Comparison of ENCODE assay signal across 8 cellular contexts in the genomic region with DNA sequence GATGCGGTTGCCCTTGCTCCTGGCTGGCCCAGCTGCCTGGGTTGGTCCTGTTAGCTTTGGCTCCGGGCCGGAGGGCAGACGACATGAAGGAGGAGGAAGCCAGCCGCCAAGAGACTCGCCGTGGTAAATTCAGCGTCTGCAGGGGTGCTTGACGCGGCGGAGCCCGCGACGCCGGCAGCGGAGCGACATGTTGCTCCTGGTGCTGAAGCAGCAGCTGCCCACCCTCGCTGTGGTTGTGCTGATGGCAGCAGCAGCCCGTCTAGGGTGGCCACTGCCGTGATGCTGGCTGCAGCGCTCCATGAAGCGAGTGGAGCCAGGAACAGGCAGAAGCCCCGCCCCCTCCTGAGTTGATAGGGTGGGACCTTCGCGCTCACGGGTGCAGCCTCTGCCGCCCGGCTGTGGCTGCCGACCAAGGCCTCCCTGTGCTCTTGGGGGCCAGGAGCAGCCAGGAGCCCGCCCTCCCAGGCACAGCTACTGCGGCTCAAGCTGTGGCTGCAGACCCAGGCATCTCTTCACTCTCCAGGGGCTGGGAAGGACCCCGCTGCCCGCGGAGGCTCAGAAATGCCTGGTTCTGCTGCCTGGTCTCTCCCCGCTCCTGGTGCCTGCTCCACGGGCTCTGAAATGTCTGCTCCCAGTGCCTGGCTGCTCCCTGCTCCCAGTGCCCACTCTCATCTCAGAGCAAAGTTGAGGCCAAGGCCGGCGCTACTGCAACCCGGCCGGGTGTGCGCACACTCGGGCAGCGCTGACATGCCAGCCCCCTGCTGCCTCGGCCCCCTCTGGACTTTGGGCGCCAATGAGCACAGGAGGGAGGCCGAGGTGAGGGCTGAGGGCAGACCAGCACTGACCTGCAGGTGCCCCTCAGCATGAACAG. TPM values are rescaled to one million over a fixed set of nuclear protein-coding genes. Genes with fewer than 3 reads are reported as not detected.
A peak's percentile ranks its signal among the peaks of the same experiment; 100 is the strongest.
DNase-seq lines count a peak whose midpoint lies in the region; ATAC-seq and TF ChIP-seq lines count a peak whose summit lies in the region.

No MANE protein-coding gene starts in this region.

- no peak for TF ChIP-seq RAD21 in Ishikawa (IDR thresholded peaks at IDR 0.05; ENCODE audit: low read depth)

- CTCF ChIA-PET in Panc1 (lab: Charles Lee), result no interaction called here

- intact Hi-C loops in Panc1 (cut with micrococcal nuclease; ENCODE audit: unreplicated experiment), result no loop called here

- peaks cover 35 to 37% of the 10 kb centered on the region in 2 donors for H3K4me1 Mint-ChIP-seq in natural killer cell treated with Interleukin-12 subunit alpha and Interleukin-12 subunit beta and Interleukin-15 and Interleukin-18, amount 100 ng/mL, for 72 hours (ENCODE audit: low read depth in 2 of 2)
- H3K4me1 Mint-ChIP-seq in stimulated activated naive CD8-positive, alpha-beta T cell treated with anti-CD3 and anti-CD28 coated beads, Interleukin-15, Interleukin-2, amounts not matched to agents 100 ng/mL and 50 ng/mL, for 24 hours (ENCODE audit: low read depth), result peaks cover 35% of the 10 kb centered on the region

- no peaks in the 10 kb centered on the region for H3K9me3 Mint-ChIP-seq in natural killer cell treated with Interleukin-12 subunit alpha and Interleukin-12 subunit beta and Interleukin-15 and Interleukin-18, amount 100 ng/mL, for 72 hours
- H3K9me3 Mint-ChIP-seq in stimulated activated naive CD8-positive, alpha-beta T cell treated with anti-CD3 and anti-CD28 coated beads, Interleukin-15, Interleukin-2, amounts not matched to agents 100 ng/mL and 50 ng/mL, for 24 hours, result no peaks in the 10 kb centered on the region

- POLR2A ChIA-PET in Panc1 (lab: Charles Lee), result no interaction called here

- no peaks in the 10 kb centered on the region for H3K9me3 ChIP-seq in Panc1 (ENCODE audit: control insufficient read depth, insufficient read depth, low read depth, low read length)

- in situ Hi-C loops in Panc1 (cut with HindIII; ENCODE audit: low pct_unique_long_range_greater_than_20kb, low sequenced_read_pairs), result no loop called here

- no peak for TF ChIP-seq EP300 in Ishikawa (IDR thresholded peaks at IDR 0.05; ENCODE audit: borderline replicate concordance)

- H3K27me3 Mint-ChIP-seq in natural killer cell treated with Interleukin-12 subunit alpha and Interleukin-12 subunit beta and Interleukin-15 and Interleukin-18, amount 100 ng/mL, for 72 hours, result no peaks in the 10 kb centered on the region
- H3K27me3 Mint-ChIP-seq in stimulated activated naive CD8-positive, alpha-beta T cell treated with anti-CD3 and anti-CD28 coated beads, Interleukin-15, Interleukin-2, amounts not matched to agents 100 ng/mL and 50 ng/mL, for 24 hours, result no peaks in the 10 kb centered on the region

- H3K36me3 Mint-ChIP-seq in natural killer cell treated with Interleukin-12 subunit alpha and Interleukin-12 subunit beta and Interleukin-15 and Interleukin-18, amount 100 ng/mL, for 72 hours, result no peaks in the 10 kb centered on the region
- H3K36me3 Mint-ChIP-seq in stimulated activated naive CD8-positive, alpha-beta T cell treated with anti-CD3 and anti-CD28 coated beads, Interleukin-15, Interleukin-2, amounts not matched to agents 100 ng/mL and 50 ng/mL, for 24 hours (ENCODE audit: low read depth), result no peaks in the 10 kb centered on the region

- no peaks in the 10 kb centered on the region for H3K36me3 ChIP-seq in Panc1 (ENCODE audit: control insufficient read depth, insufficient read depth, low read length)

- H3K27ac Mint-ChIP-seq in natural killer cell treated with Interleukin-12 subunit alpha and Interleukin-12 subunit beta and Interleukin-15 and Interleukin-18, amount 100 ng/mL, for 72 hours, result peak overlapping the region; percentile 66 to 82
- peak overlapping the region; percentile 89 for H3K27ac Mint-ChIP-seq in stimulated activated naive CD8-positive, alpha-beta T cell treated with anti-CD3 and anti-CD28 coated beads, Interleukin-15, Interleukin-2, amounts not matched to agents 100 ng/mL and 50 ng/mL, for 24 hours

- DNase-seq in DMS53 (lab: John Stamatoyannopoulos, UW), result peak; percentile 88
- no peak for DNase-seq in Panc1 (ENCODE audit: low read depth, low spot score)
- DNase-seq in activated T-helper 1 cell treated with Interleukin-2 at 50 U/mL for 16 hours (ENCODE audit: low read depth), result peak; percentile 64
- peak; percentile 59 for DNase-seq in fibroblast of mammary gland (ENCODE audit: low read depth)
- DNase-seq in natural killer cell treated with Interleukin-12 subunit alpha and Interleukin-12 subunit beta and Interleukin-15 and Interleukin-18, amount 100 ng/mL, for 72 hours (ENCODE audit: low spot score), result peak; percentile 85

- peak; percentile 69 for ATAC-seq in GM21717 (IDR thresholded peaks at IDR 0.05; ENCODE audit: unreplicated experiment)
- ATAC-seq in Panc1, result peak; percentile 83
- peak; percentile 76 for ATAC-seq in natural killer cell treated with Interleukin-12 subunit alpha and Interleukin-12 subunit beta and Interleukin-15 and Interleukin-18, amount 100 ng/mL, for 72 hours

- TF ChIP-seq CTCF in Panc1 (IDR thresholded peaks at IDR 0.05), result no peak
- no peak for TF ChIP-seq CTCF in fibroblast of mammary gland (conservative IDR thresholded peaks at IDR 0.05; ENCODE audit: control insufficient read depth, insufficient read depth, low read depth, low read length)

- H3K4me3 ChIP-seq in Panc1 (ENCODE audit: low read depth in 2 of 2, low read length in 2 of 2), result peak overlapping the region; percentile 55 to 72
- H3K4me3 ChIP-seq in fibroblast of mammary gland (ENCODE audit: control insufficient read depth, low read depth, low read length), result peak overlapping the region; percentile 68

- H3K27ac ChIP-seq in Panc1 (ENCODE audit: low read length), result peak overlapping the region; percentile 45; the same call in 1 of the 2 replicates

- H3K27me3 ChIP-seq in Panc1 (ENCODE audit: control insufficient read depth, insufficient read depth, low read length), result peaks cover 3% of the 10 kb centered on the region; the same call in 1 of the 2 replicates

- BruUV-seq in Panc1 (replicated peaks; lab: Mats Ljungman, UMichigan), result no TSS peak

- peaks cover 12% of the 10 kb centered on the region for H3K4me1 ChIP-seq in Panc1 (ENCODE audit: control insufficient read depth, insufficient read depth, low read length)

- peak overlapping the region; percentile 86 for H3K4me3 Mint-ChIP-seq in natural killer cell treated with Interleukin-12 subunit alpha and Interleukin-12 subunit beta and Interleukin-15 and Interleukin-18, amount 100 ng/mL, for 72 hours
- peak overlapping the region; percentile 82 for H3K4me3 Mint-ChIP-seq in stimulated activated naive CD8-positive, alpha-beta T cell treated with anti-CD3 and anti-CD28 coated beads, Interleukin-15, Interleukin-2, amounts not matched to agents 100 ng/mL and 50 ng/mL, for 24 hours

TF ChIP-seq in Ishikawa, 13 proteins besides CTCF, POLR2A, EP300 and RAD21 (continues in another document):
- TF ChIP-seq TAF1 (IDR thresholded peaks at IDR 0.05; ENCODE audit: low read depth) (peak; percentile 38; the same call in 1 of the 2 replicates), FOXM1 (IDR thresholded peaks at IDR 0.05; ENCODE audit: borderline replicate concordance, low read depth) (no peak), TEAD4 (IDR thresholded peaks at IDR 0.05) (no peak), TCF12 (IDR thresholded peaks at IDR 0.05; ENCODE audit: low read depth) (no peak; the same call in 1 of the 2 replicates), YY1 (IDR thresholded peaks at IDR 0.05; ENCODE audit: low read depth) (no peak)
- TF ChIP-seq, protein P1, sequence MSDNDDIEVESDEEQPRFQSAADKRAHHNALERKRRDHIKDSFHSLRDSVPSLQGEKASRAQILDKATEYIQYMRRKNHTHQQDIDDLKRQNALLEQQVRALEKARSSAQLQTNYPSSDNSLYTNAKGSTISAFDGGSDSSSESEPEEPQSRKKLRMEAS (IDR thresholded peaks at IDR 0.05), result peak; percentile 41; the same call in 1 of the 2 replicates
- TF ChIP-seq, protein P2, sequence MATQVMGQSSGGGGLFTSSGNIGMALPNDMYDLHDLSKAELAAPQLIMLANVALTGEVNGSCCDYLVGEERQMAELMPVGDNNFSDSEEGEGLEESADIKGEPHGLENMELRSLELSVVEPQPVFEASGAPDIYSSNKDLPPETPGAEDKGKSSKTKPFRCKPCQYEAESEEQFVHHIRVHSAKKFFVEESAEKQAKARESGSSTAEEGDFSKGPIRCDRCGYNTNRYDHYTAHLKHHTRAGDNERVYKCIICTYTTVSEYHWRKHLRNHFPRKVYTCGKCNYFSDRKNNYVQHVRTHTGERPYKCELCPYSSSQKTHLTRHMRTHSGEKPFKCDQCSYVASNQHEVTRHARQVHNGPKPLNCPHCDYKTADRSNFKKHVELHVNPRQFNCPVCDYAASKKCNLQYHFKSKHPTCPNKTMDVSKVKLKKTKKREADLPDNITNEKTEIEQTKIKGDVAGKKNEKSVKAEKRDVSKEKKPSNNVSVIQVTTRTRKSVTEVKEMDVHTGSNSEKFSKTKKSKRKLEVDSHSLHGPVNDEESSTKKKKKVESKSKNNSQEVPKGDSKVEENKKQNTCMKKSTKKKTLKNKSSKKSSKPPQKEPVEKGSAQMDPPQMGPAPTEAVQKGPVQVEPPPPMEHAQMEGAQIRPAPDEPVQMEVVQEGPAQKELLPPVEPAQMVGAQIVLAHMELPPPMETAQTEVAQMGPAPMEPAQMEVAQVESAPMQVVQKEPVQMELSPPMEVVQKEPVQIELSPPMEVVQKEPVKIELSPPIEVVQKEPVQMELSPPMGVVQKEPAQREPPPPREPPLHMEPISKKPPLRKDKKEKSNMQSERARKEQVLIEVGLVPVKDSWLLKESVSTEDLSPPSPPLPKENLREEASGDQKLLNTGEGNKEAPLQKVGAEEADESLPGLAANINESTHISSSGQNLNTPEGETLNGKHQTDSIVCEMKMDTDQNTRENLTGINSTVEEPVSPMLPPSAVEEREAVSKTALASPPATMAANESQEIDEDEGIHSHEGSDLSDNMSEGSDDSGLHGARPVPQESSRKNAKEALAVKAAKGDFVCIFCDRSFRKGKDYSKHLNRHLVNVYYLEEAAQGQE (IDR thresholded peaks at IDR 0.05; ENCODE audit: low read depth), result no peak

RNA-seq across cellular contexts. Expression of a gene that starts 4.4 kb away (rescaled TPM):
- 62.3 TPM for total RNA-seq in Panc1 (2021; ENCODE audit: unreplicated experiment)
- 64.1 TPM for polyA plus RNA-seq in Panc1 (2012; ENCODE audit: insufficient read length)
- 100 to 1,000 TPM in 1 of 2 donors, 10 to 100 TPM in 1; 40.4 to 142 TPM for total RNA-seq in natural killer cell treated with Interleukin-12 subunit alpha and Interleukin-12 subunit beta and Interleukin-15 and Interleukin-18, amount 100 ng/mL, for 72 hours

RNA-seq across cellular contexts. Expression of a gene that starts 25.2 kb away (rescaled TPM):
- 36.2 TPM for total RNA-seq in Panc1 (2021; ENCODE audit: unreplicated experiment)
- polyA plus RNA-seq in Panc1 (2012; ENCODE audit: insufficient read length), result 33.1 TPM
- total RNA-seq in natural killer cell treated with Interleukin-12 subunit alpha and Interleukin-12 subunit beta and Interleukin-15 and Interleukin-18, amount 100 ng/mL, for 72 hours, result 10 to 100 TPM; 41.2 to 59.7 TPM

RNA-seq across cellular contexts. Expression of a gene that starts 37.5 kb away (rescaled TPM):
- 23.9 TPM for total RNA-seq in Panc1 (2021; ENCODE audit: unreplicated experiment)
- polyA plus RNA-seq in Panc1 (2012; ENCODE audit: insufficient read length), result 28.4 TPM
- 10 to 100 TPM; 18.3 to 23.8 TPM for total RNA-seq in natural killer cell treated with Interleukin-12 subunit alpha and Interleukin-12 subunit beta and Interleukin-15 and Interleukin-18, amount 100 ng/mL, for 72 hours

RNA-seq across cellular contexts. Expression of a gene that starts 42.8 kb away (rescaled TPM):
- 7.1 TPM for total RNA-seq in Panc1 (2021; ENCODE audit: unreplicated experiment)
- 5.3 TPM for polyA plus RNA-seq in Panc1 (2012; ENCODE audit: insufficient read length)
- total RNA-seq in natural killer cell treated with Interleukin-12 subunit alpha and Interleukin-12 subunit beta and Interleukin-15 and Interleukin-18, amount 100 ng/mL, for 72 hours, result 1 to 10 TPM; 6.9 to 7.2 TPM
